Comparison of ENCODE assay signal across 25 cellular contexts in the genomic region with DNA sequence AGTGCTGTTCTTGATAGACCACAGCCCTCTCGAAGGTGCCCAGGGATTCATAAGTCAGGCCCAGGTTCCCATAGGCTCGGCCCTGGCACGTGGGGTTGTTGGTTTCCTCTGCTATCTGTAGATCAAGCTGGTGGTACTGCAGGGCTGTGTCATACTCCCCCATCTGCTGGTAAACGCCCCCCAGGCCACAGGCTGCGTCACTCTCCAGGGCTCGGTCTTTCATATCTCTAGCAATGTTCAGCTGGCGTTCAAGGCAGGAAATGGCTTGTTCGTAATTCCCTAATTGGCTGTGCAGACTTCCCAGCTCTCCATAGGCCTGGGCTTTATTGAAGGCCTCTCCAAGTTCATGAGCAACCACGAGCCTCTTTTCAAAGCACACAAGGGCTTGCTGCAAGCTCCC.
DNase-seq lines count a peak whose midpoint lies in the region; ATAC-seq and TF ChIP-seq lines count a peak whose summit lies in the region.
"Had no signal": no experiment of that assay in that cellular context is flagged by ENCODE, and none has a peak within 500 bp of the region (broad histone marks: within the 10 kb centered on the region; RNA-seq: fewer than 3 reads in every experiment).

No MANE protein-coding gene starts in this region.

- H3K4me1 Mint-ChIP-seq in immature natural killer cell = peaks cover 5 to 7% of the 10 kb centered on the region in 2 donors

- H3F3A ChIP-seq in Loucy (ENCODE audit: low read depth) = no peaks in the 10 kb centered on the region

- H3K9ac ChIP-seq in Loucy (ENCODE audit: low read depth, low read length, poor library complexity, severe bottlenecking) = peak overlapping the region; percentile 5

- H3K9me3 ChIP-seq in BE2C (no peaks in the 10 kb centered on the region), Loucy (ENCODE audit: insufficient read depth, low read depth, low read length) (no peaks in the 10 kb centered on the region), esophagus (ENCODE audit: control insufficient read depth in 2 of 2, insufficient read depth in 1 of 2, low read depth in 1 of 2, low read length in 1 of 2) (no peaks in the 10 kb centered on the region)
- H3K9me3 ChIP-seq: breast epithelium, gastroesophageal sphincter had no signal

- H3K4me3 ChIP-seq in BE2C (ENCODE audit: low read depth, low read length) = no peak overlapping the region
- H3K4me3 ChIP-seq in Loucy (ENCODE audit: low read length, poor library complexity, severe bottlenecking) = peak overlapping the region; percentile 20
- H3K4me3 ChIP-seq in esophagus (ENCODE audit: low read depth in 1 of 2, low read length in 2 of 2) = no peak overlapping the region
- H3K4me3 ChIP-seq: breast epithelium, dorsolateral prefrontal cortex, gastroesophageal sphincter, SK-N-MC had no signal

- H3K36me3 Mint-ChIP-seq in immature natural killer cell = peaks cover 0 to 6% (median 0%) of the 10 kb centered on the region in 3 donors

- 55 to 63% methylated on average over 9 of the region's 9 CpGs for WGBS in esophagus, 2 donors

- H3K4me1 ChIP-seq in BE2C (peaks cover 44% of the 10 kb centered on the region), Loucy (ENCODE audit: insufficient read depth, low read length, poor library complexity, severe bottlenecking) (peaks cover 21% of the 10 kb centered on the region), esophagus (ENCODE audit: control insufficient read depth in 2 of 2, insufficient read depth in 2 of 2, low read length in 1 of 2) (peaks cover 5 to 13% of the 10 kb centered on the region in 2 donors)
- H3K4me1 ChIP-seq: breast epithelium had no signal

- H3K27ac ChIP-seq in esophagus (ENCODE audit: low read depth in 2 of 2, low read length in 1 of 2) = peak overlapping the region; percentile 3 to 58
- H3K27ac ChIP-seq: breast epithelium, C4-2B, dorsolateral prefrontal cortex, epithelial cell of prostate, gastroesophageal sphincter, SK-N-MC had no signal

- intact Hi-C loops in left colon (cut with DNase I, micrococcal nuclease) = no loop called here

- H3K36me3 ChIP-seq in BE2C (peaks cover 9% of the 10 kb centered on the region; the same call in 1 of the 2 replicates), Loucy (ENCODE audit: insufficient read depth, low read length) (peaks cover 79% of the 10 kb centered on the region), esophagus (ENCODE audit: control insufficient read depth in 2 of 2, insufficient read depth in 2 of 2, low read length in 1 of 2) (no peaks in the 10 kb centered on the region)
- H3K36me3 ChIP-seq: breast epithelium had no signal

- DNase-seq in BE2C (peak; percentile 94), immature natural killer cell (peak; percentile 4 to 15 (median 10)), A172 (ENCODE audit: low spot score) (no peak), HuH-7.5 (ENCODE audit: low spot score) (no peak), left colon (no peak), dermis blood vessel endothelial cell (no peak)
- DNase-seq: activated naive CD4-positive, alpha-beta T cell treated with Interleukin-2 at 50 U/mL for 16 hours; activated T-cell treated with anti-CD3 and anti-CD28 coated beads, Interleukin-2, amount 50 U/mL, for 1 hour; Calu3; dorsolateral prefrontal cortex; GOT3; kidney glomerular epithelial cell; midbrain; NCI-H524; posterior cingulate gyrus; substantia nigra had no signal

- H3K27me3 Mint-ChIP-seq in immature natural killer cell (ENCODE audit: low read depth in 3 of 3) = peaks cover 0 to 13% (median 0%) of the 10 kb centered on the region in 3 donors

- no peak overlapping the region for H2AFZ ChIP-seq in Loucy (ENCODE audit: low read length)

- H3K9me3 Mint-ChIP-seq in immature natural killer cell = no peaks in the 10 kb centered on the region
- H3K9me3 Mint-ChIP-seq: neural crest cell; T-helper 2 cell treated with Interferon-gamma antibody and Interleukin-4, amounts not matched to agents 5 μg/mL and 100 μg/mL, for 36 hours had no signal

- TF ChIP-seq CTCF in BE2C (IDR thresholded peaks at IDR 0.05; ENCODE audit: low read depth, low read length) (no peak), Loucy (conservative IDR thresholded peaks at IDR 0.05; ENCODE audit: low read length) (no peak)

- H3K27me3 ChIP-seq in BE2C = no peaks in the 10 kb centered on the region
- H3K27me3 ChIP-seq in Loucy (ENCODE audit: insufficient read depth, low read length, poor library complexity, severe bottlenecking) = no peaks in the 10 kb centered on the region
- no peaks in the 10 kb centered on the region for H3K27me3 ChIP-seq in esophagus (ENCODE audit: control insufficient read depth in 1 of 2, insufficient read depth in 2 of 2, low read length in 2 of 2)
- H3K27me3 ChIP-seq: breast epithelium, dorsolateral prefrontal cortex, gastroesophageal sphincter had no signal

- no peak overlapping the region for H3K4me3 Mint-ChIP-seq in immature natural killer cell
- H3K4me3 Mint-ChIP-seq: neural crest cell; T-helper 2 cell treated with Interferon-gamma antibody and Interleukin-4, amounts not matched to agents 5 μg/mL and 100 μg/mL, for 36 hours had no signal

- no peak for ATAC-seq in left colon
- ATAC-seq: gastroesophageal sphincter had no signal

- no peak overlapping the region for H3K27ac Mint-ChIP-seq in immature natural killer cell
- H3K27ac Mint-ChIP-seq: T-helper 2 cell treated with Interferon-gamma antibody and Interleukin-4, amounts not matched to agents 5 μg/mL and 100 μg/mL, for 36 hours had no signal

- peaks cover 16% of the 10 kb centered on the region for H3K79me2 ChIP-seq in Loucy (ENCODE audit: insufficient read depth, low read length)

- no peaks in the 10 kb centered on the region for H3K9me2 ChIP-seq in Loucy (replicated peaks; ENCODE audit: low read depth, low read length)

- H3K4me2 ChIP-seq in Loucy (ENCODE audit: low read depth, low read length, poor library complexity, severe bottlenecking) = peak overlapping the region; percentile 52

- no peaks in the 10 kb centered on the region for H4K20me1 ChIP-seq in Loucy (ENCODE audit: insufficient read depth, low read length, poor library complexity, severe bottlenecking)

Comparison
In these comparisons a context has a peak if more than half of its experiments do, and no peak if none do; other contexts are left out.
1. DNase-seq: peak in BE2C (single experiment) and immature natural killer cell (3 of 3); none in A172 (single experiment), HuH-7.5 (single experiment), left colon (0 of 2) and dermis blood vessel endothelial cell (single experiment).